9 cellular contexts compared by ENCODE assay signal in genomic region chr21:34639882-34640788, GRCh38. TPM values are rescaled to one million over a fixed set of nuclear protein-coding genes. Genes with fewer than 3 reads are reported as not detected.
DNase-seq lines count a peak whose midpoint lies in the region; ATAC-seq and TF ChIP-seq lines count a peak whose summit lies in the region.
"Had no signal": no experiment of that assay in that cellular context is flagged by ENCODE, and none has a peak within 500 bp of the region (broad histone marks: within the 10 kb centered on the region; RNA-seq: fewer than 3 reads in every experiment).

No MANE protein-coding gene starts in this region.

- H3K36me3 ChIP-seq in MG63: no peaks in the 10 kb centered on the region

- peak; percentile 12 for DNase-seq in CD1c-positive myeloid dendritic cell (ENCODE audit: extremely low spot score)
- no peak for DNase-seq in T-cell
- peak; percentile 42 for DNase-seq in fibroblast of villous mesenchyme (ENCODE audit: low read depth)
- DNase-seq in D341Med (ENCODE audit: low spot score): no peak
- DNase-seq in MG63: no peak
- DNase-seq in NCI-H526 (lab: John Stamatoyannopoulos, UW): no peak

- peak; percentile 36 for ATAC-seq in GM21390 (IDR thresholded peaks at IDR 0.05; ENCODE audit: unreplicated experiment)
- peak; percentile 36 to 45 (median 38) for ATAC-seq in T-cell (replicated peaks in 1 of 4)
- no peak for ATAC-seq in HG03521 (IDR thresholded peaks at IDR 0.05; ENCODE audit: unreplicated experiment)

- H3K27me3 ChIP-seq in MG63: no peaks in the 10 kb centered on the region; the same call in 1 of the 2 replicates

- CTCF ChIA-PET in T-cell (lab: Charles Lee): no interaction called here

- H3K9me3 Mint-ChIP-seq in T-cell: no peaks in the 10 kb centered on the region

- H3K9me3 ChIP-seq in MG63: no peaks in the 10 kb centered on the region

- peak overlapping the region; percentile 27 for H3K4me3 ChIP-seq in fibroblast of villous mesenchyme (ENCODE audit: low read depth, low read length)
- H3K4me3 ChIP-seq in MG63: no peak overlapping the region

- peak overlapping the region; percentile 59 to 88 for H3K27ac Mint-ChIP-seq in T-cell

- POLR2A ChIA-PET in T-cell (lab: Charles Lee): no interaction called here

- H3K36me3 Mint-ChIP-seq in T-cell: no peaks in the 10 kb centered on the region

- peaks cover 0 to 2% of the 10 kb centered on the region in 2 donors for H3K27me3 Mint-ChIP-seq in T-cell

- peaks cover 16 to 18% (median 18%) of the 10 kb centered on the region in 3 donors for H3K4me1 Mint-ChIP-seq in T-cell
- H3K4me1 Mint-ChIP-seq: neural crest cell had no signal

- TF ChIP-seq CTCF in fibroblast of villous mesenchyme (IDR thresholded peaks at IDR 0.05; ENCODE audit: insufficient read depth, low read depth, low read length): no peak

- peak overlapping the region; percentile 43 to 77 (median 52) for H3K4me3 Mint-ChIP-seq in T-cell
- H3K4me3 Mint-ChIP-seq: neural crest cell had no signal

RNA-seq across cellular contexts. Expression of gene RCAN1, which starts 25.2 kb away (rescaled TPM):
- total RNA-seq in T-cell (1 to 10 TPM; 5.2 to 8.2 (median 5.8) TPM), fibroblast of villous mesenchyme (91.5 and 308 TPM in 2 replicates)
- total RNA-seq in MG63 (2014; rRNA removed; shearing (Covaris generic); ENCODE audit: low replicate concordance): 23.7 and 37.2 TPM in 2 replicates

RNA-seq across cellular contexts. Expression of gene CLIC6, which starts 28.7 kb away (rescaled TPM):
- total RNA-seq in T-cell (under 1 TPM; 0.10 to 0.98 (median 0.46) TPM), fibroblast of villous mesenchyme (under 0.01 TPM in 2 replicates)
- not detected in 2 replicates for total RNA-seq in MG63 (2014; rRNA removed; shearing (Covaris generic); ENCODE audit: low replicate concordance)

Comparison
In these comparisons a context has a peak if more than half of its experiments do, and no peak if none do; other contexts are left out.
1. DNase-seq: peak in CD1c-positive myeloid dendritic cell (single experiment) and fibroblast of villous mesenchyme (single experiment); none in T-cell (0 of 34), D341Med (single experiment), MG63 (single experiment) and NCI-H526 (0 of 2).